Comparison of ENCODE assay signal across 15 cellular contexts in genomic region chr6:169082093-169082492, GRCh38.
DNase-seq lines count a peak whose midpoint lies in the region; ATAC-seq and TF ChIP-seq lines count a peak whose summit lies in the region.
"Had no signal": no experiment of that assay in that cellular context is flagged by ENCODE, and none has a peak within 500 bp of the region (broad histone marks: within the 10 kb centered on the region; RNA-seq: fewer than 3 reads in every experiment).

No MANE protein-coding gene starts in this region.

- H3K9me3 ChIP-seq in MG63 (peaks cover 2% of the 10 kb centered on the region; the same call in 1 of the 2 replicates), osteoblast (ENCODE audit: low read depth, low read length) (no peaks in the 10 kb centered on the region)
- H3K9me3 ChIP-seq in CD4-positive, alpha-beta memory T cell (ENCODE audit: control insufficient read depth in 1 of 2, low read length in 2 of 2): no peaks in the 10 kb centered on the region
- H3K9me3 ChIP-seq: BE2C, Caco-2 had no signal

- no peak overlapping the region for H3K4me3 Mint-ChIP-seq in activated CD4-positive, alpha-beta T cell treated with anti-CD3 and anti-CD28 coated beads for 36 hours
- H3K4me3 Mint-ChIP-seq in CD4-positive, alpha-beta memory T cell: no peak overlapping the region
- H3K4me3 Mint-ChIP-seq: CD4-positive, CD25-positive, alpha-beta regulatory T cell; H9; IgD-negative memory B cell had no signal

- peak overlapping the region; percentile 52 for H2AFZ ChIP-seq in osteoblast (ENCODE audit: low read length)

- H3K27ac ChIP-seq in coronary artery (no peak overlapping the region), osteoblast (ENCODE audit: low read depth, low read length) (no peak overlapping the region)
- H3K27ac ChIP-seq in CD4-positive, alpha-beta memory T cell (ENCODE audit: low read depth, low read length): no peak overlapping the region

- no peaks in the 10 kb centered on the region for H3K36me3 Mint-ChIP-seq in activated CD4-positive, alpha-beta T cell treated with anti-CD3 and anti-CD28 coated beads for 36 hours (ENCODE audit: low read depth)
- H3K36me3 Mint-ChIP-seq in CD4-positive, alpha-beta memory T cell: no peaks in the 10 kb centered on the region
- H3K36me3 Mint-ChIP-seq: CD4-positive, CD25-positive, alpha-beta regulatory T cell; IgD-negative memory B cell had no signal

- H4K20me1 ChIP-seq in osteoblast (ENCODE audit: insufficient read depth, low read length): no peaks in the 10 kb centered on the region

- intact Hi-C loops in activated CD4-positive, alpha-beta T cell treated with anti-CD3 and anti-CD28 coated beads for 36 hours (cut with DNase I, micrococcal nuclease): no loop called here
- intact Hi-C loops in CD4-positive, alpha-beta memory T cell (cut with micrococcal nuclease): no loop called here

- no peaks in the 10 kb centered on the region for H3K9me3 Mint-ChIP-seq in activated CD4-positive, alpha-beta T cell treated with anti-CD3 and anti-CD28 coated beads for 36 hours (ENCODE audit: low read depth)
- H3K9me3 Mint-ChIP-seq in CD4-positive, alpha-beta memory T cell: peaks cover 0 to 4% (median 0%) of the 10 kb centered on the region in 8 donors

- H3K36me3 ChIP-seq in MG63: no peaks in the 10 kb centered on the region
- H3K36me3 ChIP-seq in osteoblast (ENCODE audit: insufficient read depth, low read length): no peaks in the 10 kb centered on the region
- no peaks in the 10 kb centered on the region for H3K36me3 ChIP-seq in CD4-positive, alpha-beta memory T cell (ENCODE audit: insufficient read depth, low read length)
- H3K36me3 ChIP-seq: BE2C had no signal

- peaks cover 3% of the 10 kb centered on the region for H3K27me3 Mint-ChIP-seq in activated CD4-positive, alpha-beta T cell treated with anti-CD3 and anti-CD28 coated beads for 36 hours
- H3K27me3 Mint-ChIP-seq in CD4-positive, alpha-beta memory T cell: peaks cover 2 to 6% of the 10 kb centered on the region in 2 donors
- H3K27me3 Mint-ChIP-seq: CD4-positive, CD25-positive, alpha-beta regulatory T cell; IgD-negative memory B cell had no signal

- no peak for ATAC-seq in activated CD4-positive, alpha-beta T cell treated with anti-CD3 and anti-CD28 coated beads for 36 hours
- no peak for ATAC-seq in GM21717 (IDR thresholded peaks at IDR 0.05; ENCODE audit: unreplicated experiment)

- no peak overlapping the region for H3K4me3 ChIP-seq in MG63
- H3K4me3 ChIP-seq in coronary artery: no peak overlapping the region
- no peak overlapping the region for H3K4me3 ChIP-seq in osteoblast (ENCODE audit: insufficient read depth, low read length)
- H3K4me3 ChIP-seq in CD4-positive, alpha-beta memory T cell (ENCODE audit: low read length in 2 of 2): no peak overlapping the region

- no peak for TF ChIP-seq CTCF in coronary artery (IDR thresholded peaks at IDR 0.05)
- no peak for TF ChIP-seq CTCF in osteoblast (IDR thresholded peaks at IDR 0.05; ENCODE audit: extremely low read depth, low read depth, low read length)

- DNase-seq in MG63 (peak; percentile 32), coronary artery (ENCODE audit: low spot score) (peak; percentile 43), osteoblast (ENCODE audit: insufficient read length, low spot score, missing footprints) (peak; percentile 62), cortex of kidney (lab: John Stamatoyannopoulos, UW) (no peak)
- no peak for DNase-seq in activated CD4-positive, alpha-beta T cell treated with anti-CD3 and anti-CD28 coated beads for 36 hours
- DNase-seq in CD4-positive, alpha-beta memory T cell: no peak
- DNase-seq: ACHN; BE2C; C1 segment of cervical spinal cord; Caco-2; CD4-positive, CD25-positive, alpha-beta regulatory T cell; GF-D8; H9 had no signal

- no peaks in the 10 kb centered on the region for H3K4me1 ChIP-seq in osteoblast (ENCODE audit: insufficient read depth, low read length)
- H3K4me1 ChIP-seq in CD4-positive, alpha-beta memory T cell (ENCODE audit: insufficient read depth, low read length): no peaks in the 10 kb centered on the region
- H3K4me1 ChIP-seq: BE2C, Caco-2 had no signal

- no peaks in the 10 kb centered on the region for H3K4me1 Mint-ChIP-seq in activated CD4-positive, alpha-beta T cell treated with anti-CD3 and anti-CD28 coated beads for 36 hours
- no peaks in the 10 kb centered on the region for H3K4me1 Mint-ChIP-seq in CD4-positive, alpha-beta memory T cell
- H3K4me1 Mint-ChIP-seq: CD4-positive, CD25-positive, alpha-beta regulatory T cell; IgD-negative memory B cell had no signal

- CTCF ChIA-PET in activated CD4-positive, alpha-beta T cell treated with anti-CD3 and anti-CD28 coated beads for 36 hours (lab: Charles Lee): no interaction called here
- CTCF ChIA-PET in CD4-positive, alpha-beta memory T cell (lab: Charles Lee; ENCODE audit: partially characterized antibody): no interaction called here

- no peaks in the 10 kb centered on the region for H3K79me2 ChIP-seq in osteoblast (ENCODE audit: insufficient read depth, low read length)

- POLR2A ChIA-PET in activated CD4-positive, alpha-beta T cell treated with anti-CD3 and anti-CD28 coated beads for 36 hours (lab: Charles Lee): no interaction called here
- POLR2A ChIA-PET in CD4-positive, alpha-beta memory T cell (lab: Charles Lee; ENCODE audit: partially characterized antibody): no interaction called here

- H3K27ac Mint-ChIP-seq in activated CD4-positive, alpha-beta T cell treated with anti-CD3 and anti-CD28 coated beads for 36 hours: no peak overlapping the region
- no peak overlapping the region for H3K27ac Mint-ChIP-seq in CD4-positive, alpha-beta memory T cell
- H3K27ac Mint-ChIP-seq: CD4-positive, CD25-positive, alpha-beta regulatory T cell; H9; IgD-negative memory B cell had no signal

- no peaks in the 10 kb centered on the region for H3K27me3 ChIP-seq in MG63
- no peaks in the 10 kb centered on the region for H3K27me3 ChIP-seq in osteoblast (ENCODE audit: insufficient read depth, low read length)
- no peaks in the 10 kb centered on the region for H3K27me3 ChIP-seq in CD4-positive, alpha-beta memory T cell (ENCODE audit: insufficient read depth, low read length)
- H3K27me3 ChIP-seq: BE2C had no signal

- H3K4me2 ChIP-seq in osteoblast (ENCODE audit: insufficient read depth, low read length): no peak overlapping the region

Comparison
In these comparisons a context has a peak if more than half of its experiments do, and no peak if none do; other contexts are left out.
1. DNase-seq: peak in MG63 (single experiment), coronary artery (single experiment) and osteoblast (single experiment); none in cortex of kidney (single experiment), activated CD4-positive, alpha-beta T cell treated with anti-CD3 and anti-CD28 coated beads for 36 hours (single experiment) and CD4-positive, alpha-beta memory T cell (0 of 5).